Comparison of ENCODE assay signal across 23 cellular contexts in genomic region chr1:216425577-216425976, GRCh38. TPM values are rescaled to one million over a fixed set of nuclear protein-coding genes. Genes with fewer than 3 reads are reported as not detected.
DNase-seq lines count a peak whose midpoint lies in the region; ATAC-seq, FAIRE-seq and TF ChIP-seq lines count a peak whose summit lies in the region.
"Had no signal": no experiment of that assay in that cellular context is flagged by ENCODE, and none has a peak within 500 bp of the region (broad histone marks: within the 10 kb centered on the region; RNA-seq: fewer than 3 reads in every experiment).

No MANE protein-coding gene starts in this region.

- H4K8ac ChIP-seq in H1 (ENCODE audit: extremely low read depth, insufficient read depth, low read length) = no peak overlapping the region
- no peak overlapping the region for H4K8ac ChIP-seq in mesenchymal stem cell (ENCODE audit: low read length)

- no peaks in the 10 kb centered on the region for H3K36me3 ChIP-seq in H1 (ENCODE audit: control insufficient read depth in 2 of 4, insufficient read depth in 4 of 4, low read length in 3 of 4)
- no peaks in the 10 kb centered on the region for H3K36me3 ChIP-seq in mesenchymal stem cell (ENCODE audit: control insufficient read depth in 1 of 2, insufficient read depth in 2 of 2, low read depth in 1 of 2, low read length in 2 of 2)
- no peaks in the 10 kb centered on the region for H3K36me3 ChIP-seq in OCI-LY7 (ENCODE audit: insufficient read depth, low read length)
- H3K36me3 ChIP-seq: brain microvascular endothelial cell, thyroid gland had no signal

- peak; percentile 38 for ATAC-seq in HG03520 (IDR thresholded peaks at IDR 0.05; ENCODE audit: unreplicated experiment)
- ATAC-seq: Panc1 had no signal

- H3K4me3 ChIP-seq in H1 (ENCODE audit: extremely low read depth in 1 of 4, insufficient read depth in 2 of 4, low read depth in 3 of 4, low read length in 4 of 4) = no peak overlapping the region
- no peak overlapping the region for H3K4me3 ChIP-seq in mesenchymal stem cell (ENCODE audit: insufficient read depth in 1 of 2, low read depth in 1 of 2, low read length in 2 of 2)
- no peak overlapping the region for H3K4me3 ChIP-seq in OCI-LY7 (ENCODE audit: low read depth, low read length, poor library complexity, severe bottlenecking)
- H3K4me3 ChIP-seq: skin epidermis, thyroid gland had no signal

- DNase-seq in NCI-H82 (lab: John Stamatoyannopoulos, UW) (peak; percentile 91), H1 (ENCODE audit: low read depth in 1 of 2, low spot score in 2 of 2) (no peak), mesenchymal stem cell (peak; percentile 6), EL (no peak), GM10248 (ENCODE audit: extremely low spot score) (no peak), OCI-LY7 (ENCODE audit: low spot score) (no peak)
- DNase-seq: activated CD4-positive, alpha-beta memory T cell treated with anti-CD3 and anti-CD28 coated beads, Interleukin-2, amount 10 ng/mL, durations not matched to agents 7 days and 5 days; activated CD4-positive, CD25-positive, alpha-beta regulatory T cell; activated T-cell treated with anti-CD3 and anti-CD28 coated beads for 4 hours; brain microvascular endothelial cell; CD8-positive, alpha-beta memory T cell; DMS53; GF-D8; immature natural killer cell; Karpas-422; NCI-H187; thyroid gland had no signal

- no peaks in the 10 kb centered on the region for H3K79me1 ChIP-seq in H1 (ENCODE audit: low read depth, low read length)
- no peaks in the 10 kb centered on the region for H3K79me1 ChIP-seq in mesenchymal stem cell (replicated peaks; ENCODE audit: low read length, poor library complexity, severe bottlenecking)

- H3K9me3 ChIP-seq in H1 (ENCODE audit: insufficient read depth in 2 of 2, low read depth in 1 of 2, low read length in 1 of 2) (no peaks in the 10 kb centered on the region), mesenchymal stem cell (ENCODE audit: control insufficient read depth, low read length) (no peaks in the 10 kb centered on the region), OCI-LY7 (ENCODE audit: low read length) (no peaks in the 10 kb centered on the region)
- H3K9me3 ChIP-seq: thyroid gland had no signal

- H3K79me2 ChIP-seq in H1 (ENCODE audit: control insufficient read depth in 1 of 2, insufficient read depth in 2 of 2, low read length in 2 of 2) (no peaks in the 10 kb centered on the region), OCI-LY7 (ENCODE audit: insufficient read depth, low read depth, low read length) (no peaks in the 10 kb centered on the region)

- H2AFZ ChIP-seq in H1 (ENCODE audit: low read length) = peak overlapping the region; percentile 88; the same call in 1 of the 2 replicates
- H2AFZ ChIP-seq in mesenchymal stem cell (ENCODE audit: low read depth, low read length) = no peak overlapping the region
- H2AFZ ChIP-seq in OCI-LY7 (ENCODE audit: low read length) = no peak overlapping the region

- no peak overlapping the region for H3K56ac ChIP-seq in H1 (replicated peaks; ENCODE audit: insufficient read length, low read depth, low read length)

- H2AK5ac ChIP-seq in H1 (ENCODE audit: low read depth, low read length) (no peak overlapping the region), mesenchymal stem cell (ENCODE audit: low read length, severe bottlenecking) (no peak overlapping the region)

- H3K4ac ChIP-seq in H1 (replicated peaks; ENCODE audit: insufficient read length, low read depth, low read length) = no peak overlapping the region
- no peak overlapping the region for H3K4ac ChIP-seq in mesenchymal stem cell (ENCODE audit: low read depth in 1 of 2, low read length in 2 of 2)

- FAIRE-seq in H1 (lab: Jason Lieb, UNC) = no peak
- FAIRE-seq: endometrium had no signal

- BruUV-seq in OCI-LY7 (replicated peaks; lab: Mats Ljungman, UMichigan) = no TSS peak

- H3K27ac ChIP-seq in H1 (ENCODE audit: low read depth, low read length) (no peak overlapping the region), mesenchymal stem cell (ENCODE audit: low read length, poor library complexity, severe bottlenecking) (no peak overlapping the region), OCI-LY7 (ENCODE audit: low read depth, low read length, poor library complexity, severe bottlenecking) (no peak overlapping the region)
- H3K27ac ChIP-seq: brain microvascular endothelial cell, skin epidermis, thyroid gland had no signal

- H2BK20ac ChIP-seq in H1 (ENCODE audit: low read length) = no peak overlapping the region

- H2BK120ac ChIP-seq in H1 (replicated peaks; ENCODE audit: low read depth, low read length) (no peak overlapping the region), mesenchymal stem cell (ENCODE audit: low read depth, low read length) (no peak overlapping the region)

- intact Hi-C loops in OCI-LY7 (cut with micrococcal nuclease; ENCODE audit: unreplicated experiment) = no loop called here

- TF ChIP-seq CTCF in H1 (IDR thresholded peaks at IDR 0.05; ENCODE audit: control extremely low read depth in 1 of 3, insufficient read depth in 1 of 3, low read depth in 1 of 3, low read length in 3 of 3) = no peak
- no peak for TF ChIP-seq CTCF in GM10248 (IDR thresholded peaks at IDR 0.05; ENCODE audit: control extremely low read depth, extremely low read depth, low read depth, missing control alignments)
- TF ChIP-seq CTCF in OCI-LY7 (conservative IDR thresholded peaks at IDR 0.05; ENCODE audit: low read length) = no peak

- no peak for TF ChIP-seq POLR2A in H1 (IDR thresholded peaks at IDR 0.05; ENCODE audit: control extremely low read depth in 1 of 2, low read depth in 2 of 2, low read length in 2 of 2)

- no peak overlapping the region for H2BK5ac ChIP-seq in H1 (ENCODE audit: low read depth, low read length)
- H2BK5ac ChIP-seq in mesenchymal stem cell (ENCODE audit: low read depth, low read length, poor library complexity, severe bottlenecking) = no peak overlapping the region

- H3K4me2 ChIP-seq in H1 (ENCODE audit: insufficient read depth in 1 of 2, low read depth in 2 of 2, low read length in 2 of 2) = no peak overlapping the region
- no peak overlapping the region for H3K4me2 ChIP-seq in mesenchymal stem cell (ENCODE audit: low read length, poor library complexity, severe bottlenecking)
- no peak overlapping the region for H3K4me2 ChIP-seq in OCI-LY7 (ENCODE audit: low read length)

- CTCF ChIA-PET in H1 (lab: Charles Lee; ENCODE audit: partially characterized antibody) (no interaction called here), GM10248 (lab: Yijun Ruan, JAX) (interaction anchor here (1.0 kb wide), 1 partner anchor 46 kb away, joined by 3 read pairs; no protein-coding TSS in a partner anchor), OCI-LY7 (lab: Charles Lee; ENCODE audit: unreplicated experiment) (no interaction called here)

- H4K91ac ChIP-seq in H1 (replicated peaks; ENCODE audit: insufficient read length, low read length) (no peak overlapping the region), mesenchymal stem cell (ENCODE audit: low read length) (no peak overlapping the region)

- H2BK12ac ChIP-seq in H1 (ENCODE audit: low read depth, low read length) (no peak overlapping the region), mesenchymal stem cell (ENCODE audit: low read length in 2 of 2) (no peak overlapping the region)

- H4K20me1 ChIP-seq in H1 (replicated peaks in 1 of 2; ENCODE audit: control insufficient read depth in 1 of 2, insufficient read depth in 2 of 2, low read length in 2 of 2) = no peaks in the 10 kb centered on the region
- no peaks in the 10 kb centered on the region for H4K20me1 ChIP-seq in OCI-LY7 (ENCODE audit: insufficient read depth, low read length)

- H3K23me2 ChIP-seq in H1 (ENCODE audit: low read depth, low read length) = no peaks in the 10 kb centered on the region

- WGBS in H1 (ENCODE audit: extremely low coverage in 1 of 2, insufficient coverage in 1 of 2, insufficient read length in 1 of 2, insufficient replicate concordance in 2 of 2, low coverage in 1 of 2, low lambda C conversion rate in 2 of 2, missing lambda C conversion rate in 1 of 2), 2 experiments = 92% methylated on average over 5 of the region's 5 CpGs; no CpG with 5 or more reads in 1 of the 2 experiments
- 83% methylated on average over 5 of the region's 5 CpGs for WGBS in mesenchymal stem cell

- no peaks in the 10 kb centered on the region for H3K9me2 ChIP-seq in OCI-LY7 (ENCODE audit: insufficient read depth, low read length)

- H3K4me1 ChIP-seq in H1 (replicated peaks in 1 of 4; ENCODE audit: control insufficient read depth in 3 of 4, insufficient read depth in 4 of 4, low read length in 3 of 4) (no peaks in the 10 kb centered on the region), mesenchymal stem cell (ENCODE audit: control insufficient read depth, insufficient read depth, low read depth, low read length) (no peaks in the 10 kb centered on the region), OCI-LY7 (ENCODE audit: insufficient read depth, low read length, poor library complexity, severe bottlenecking) (no peaks in the 10 kb centered on the region)
- H3K4me1 ChIP-seq: thyroid gland had no signal

- H3K23ac ChIP-seq in H1 (ENCODE audit: insufficient read length) (no peak overlapping the region), mesenchymal stem cell (ENCODE audit: low read length in 2 of 2) (no peak overlapping the region)

- H3K9ac ChIP-seq in H1 (replicated peaks in 1 of 4; ENCODE audit: extremely low read depth in 1 of 4, low read depth in 3 of 4, low read length in 3 of 4) (no peak overlapping the region), mesenchymal stem cell (ENCODE audit: low read length) (no peak overlapping the region)

- no peak for TF ChIP-seq EP300 in H1 (IDR thresholded peaks at IDR 0.05; ENCODE audit: borderline replicate concordance in 1 of 2, low read depth in 2 of 2, low read length in 2 of 2)

- no peak overlapping the region for H2BK15ac ChIP-seq in H1 (ENCODE audit: low read length)
- no peak overlapping the region for H2BK15ac ChIP-seq in mesenchymal stem cell (ENCODE audit: low read depth, poor library complexity, severe bottlenecking)

- H3K27me3 ChIP-seq in H1 (replicated peaks in 1 of 4; ENCODE audit: control insufficient read depth in 3 of 4, extremely low read depth in 1 of 4, insufficient read depth in 3 of 4, low read length in 3 of 4) (no peaks in the 10 kb centered on the region), mesenchymal stem cell (ENCODE audit: control insufficient read depth in 1 of 2, insufficient read depth in 1 of 2, low read length in 2 of 2) (no peaks in the 10 kb centered on the region)
- H3K27me3 ChIP-seq: brain microvascular endothelial cell, thyroid gland had no signal

- POLR2A ChIA-PET in H1 (lab: Charles Lee; ENCODE audit: partially characterized antibody) = no interaction called here
- POLR2A ChIA-PET in GM10248 (lab: Yijun Ruan, JAX) = no interaction called here
- POLR2A ChIA-PET in OCI-LY7 (lab: Charles Lee) = interaction anchor here (0.7 kb wide), 1 partner anchor 23 kb away, joined by 3 read pairs; no protein-coding TSS in a partner anchor

- H3K14ac ChIP-seq in H1 (ENCODE audit: insufficient read length) (no peak overlapping the region), mesenchymal stem cell (ENCODE audit: low read length in 2 of 2) (no peak overlapping the region)

- no peak overlapping the region for H4K5ac ChIP-seq in H1 (ENCODE audit: insufficient read length, low read depth, low read length)

- H3K18ac ChIP-seq in H1 (ENCODE audit: extremely low read depth, low read length) = no peak overlapping the region
- H3K18ac ChIP-seq in mesenchymal stem cell (ENCODE audit: low read depth in 1 of 2, low read length in 2 of 2) = no peak overlapping the region

- no peak for TF ChIP-seq RAD21 in H1 (IDR thresholded peaks at IDR 0.05 in 1 of 2, conservative IDR thresholded peaks at IDR 0.05 in 1 of 2; ENCODE audit: low read depth in 2 of 2, low read length in 2 of 2)

RNA-seq across cellular contexts. Expression of gene USH2A, which starts 2.3 kb away (rescaled TPM):
- 0.04 and 0.17 TPM in 2 replicates for total RNA-seq in H1 (2021; fragmentation: NEBNext Ultra II Directional; extraction: Animal tissue kit (Norgen Biotek cat#: 25700))
- polyA plus RNA-seq in H1 (2011; rRNA removed) = 0.02 TPM in 2 replicates
- polyA plus RNA-seq in H1 (2011; cell fraction: cytosol; rRNA removed) = 0.01 TPM
- 0.03 TPM for polyA plus RNA-seq in H1 (2011; cell fraction: nucleus; rRNA removed)
- 0.01 to 0.03 TPM (median 0.01 TPM) in 4 replicates for polyA plus RNA-seq in H1 (2012, experiment 1 of 2)
- polyA plus RNA-seq in H1 (2012, experiment 2 of 2) = not detected
- 0.16 TPM for polyA plus RNA-seq in H1 (2013, experiment 1 of 2)
- polyA plus RNA-seq in H1 (2013, experiment 2 of 2) = 0.13 TPM
- 0.07 and 0.16 TPM in 2 replicates for polyA minus RNA-seq in H1 (2011; rRNA and poly(A)+ RNA removed)
- polyA minus RNA-seq in H1 (2011; cell fraction: cytosol; rRNA and poly(A)+ RNA removed) = not detected
- 0.10 TPM for polyA minus RNA-seq in H1 (2011; cell fraction: nucleus; rRNA and poly(A)+ RNA removed)
- not detected for polyA plus RNA-seq in mesenchymal stem cell (2013, experiment 1 of 2)
- polyA plus RNA-seq in mesenchymal stem cell (2013, experiment 2 of 2) = under 0.01 TPM
- not detected in 2 replicates for total RNA-seq in OCI-LY7 (2014; rRNA removed; shearing (Covaris generic))
- total RNA-seq in OCI-LY7 (2022) = not detected in 2 replicates
- total RNA-seq: activated CD4-positive, alpha-beta memory T cell treated with anti-CD3 and anti-CD28 coated beads, Interleukin-2, amount 10 ng/mL, durations not matched to agents 7 days and 5 days; CD8-positive, alpha-beta memory T cell; T-helper 2 cell treated with Interferon-gamma antibody and Interleukin-4, amounts not matched to agents 100 ng/mL and 5 ng/mL, for 36 hours had no signal
- polyA plus RNA-seq: adipose tissue; CD8-positive, alpha-beta memory T cell; immature natural killer cell had no signal

Comparison
In these comparisons a context has a peak if more than half of its experiments do, and no peak if none do; other contexts are left out.
1. DNase-seq: peak in NCI-H82 (single experiment) and mesenchymal stem cell (single experiment); none in H1 (0 of 2), EL (single experiment), GM10248 (single experiment) and OCI-LY7 (single experiment).